In genomic region chr5:176541338-176542134, GRCh38 we compare ENCODE assay signal across 8 cellular contexts. TPM values are rescaled to one million over a fixed set of nuclear protein-coding genes. Genes with fewer than 3 reads are reported as not detected.
DNase-seq lines count a peak whose midpoint lies in the region; ATAC-seq and TF ChIP-seq lines count a peak whose summit lies in the region.

No MANE protein-coding gene starts in this region.

- H3K36me3 ChIP-seq in PC-9 (ENCODE audit: low read depth) = no peaks in the 10 kb centered on the region

- no peaks in the 10 kb centered on the region for H3K9me2 ChIP-seq in PC-9 (ENCODE audit: insufficient read depth)

- intact Hi-C loops in PC-9 (cut with micrococcal nuclease; ENCODE audit: unreplicated experiment) = no loop called here

- H3K9me3 ChIP-seq in PC-9 (ENCODE audit: insufficient read depth, low read depth) (no peaks in the 10 kb centered on the region), iPS-18c (ENCODE audit: control insufficient read depth, insufficient read depth, low read length) (no peaks in the 10 kb centered on the region)

- no peak overlapping the region; the same call in 1 of the 2 replicates for H3K4me3 ChIP-seq in PC-9
- H3K4me3 ChIP-seq in iPS-18c (ENCODE audit: insufficient read depth, low read depth, low read length) = peak overlapping the region; percentile 25; the same call in 1 of the 2 replicates

- H2AFZ ChIP-seq in PC-9 = no peak overlapping the region

- CTCF ChIA-PET in PC-9 (lab: Charles Lee) = no interaction called here

- peak overlapping the region; percentile 98 for H3K4me2 ChIP-seq in PC-9

- no peak for ATAC-seq in GM19467 (IDR thresholded peaks at IDR 0.05; ENCODE audit: unreplicated experiment)

- no peaks in the 10 kb centered on the region for H4K20me1 ChIP-seq in PC-9 (ENCODE audit: insufficient read depth)

- DNase-seq in NCI-H1417 (lab: John Stamatoyannopoulos, UW) (peak; percentile 26 to 38 (median 36)), NCI-H1417 treated with DMSO at 0.1 percent for 48 hours (lab: John Stamatoyannopoulos, UW) (no peak), PC-9 (peak in 1 of 2 experiments; percentile 56), DMS114 treated with DMSO at 0.1 percent for 48 hours (lab: John Stamatoyannopoulos, UW; ENCODE audit: unreplicated experiment) (no peak)
- peak; percentile 89 for DNase-seq in activated effector memory CD4-positive, alpha-beta T cell treated with anti-CD3 and anti-CD28 coated beads, Interleukin-2, amount 50 U/mL, for 16 hours
- peak; percentile 68 for DNase-seq in stimulated activated CD4-positive, alpha-beta T cell treated with anti-CD3 and anti-CD28 coated beads, Interleukin-1b, Interleukin-23, amount 100 ng/mL, for 48 hours

- TF ChIP-seq CTCF in PC-9 (conservative IDR thresholded peaks at IDR 0.05) = no peak

- H3K27ac ChIP-seq in PC-9 = no peak overlapping the region

- H3K79me2 ChIP-seq in PC-9 (ENCODE audit: low read depth) = peaks cover 18% of the 10 kb centered on the region

- peaks cover 50% of the 10 kb centered on the region for H3F3A ChIP-seq in PC-9 (ENCODE audit: insufficient read depth, low read depth)

- BruUV-seq in PC-9 (replicated peaks; lab: Mats Ljungman, UMichigan) = no TSS peak

- POLR2A ChIA-PET in PC-9 (lab: Charles Lee; ENCODE audit: unreplicated experiment) = interaction anchor here (0.6 kb wide), 1 partner anchor 94 kb away, joined by 9 read pairs; the partner anchor contains the start of gene FAF2

- H3K27me3 ChIP-seq in PC-9 (ENCODE audit: insufficient read depth, low read depth) = no peaks in the 10 kb centered on the region

- peaks cover 46% of the 10 kb centered on the region for H3K4me1 ChIP-seq in PC-9 (replicated peaks; ENCODE audit: insufficient read depth)

RNA-seq across cellular contexts. Expression of gene RNF44, which starts 4.3 kb away (rescaled TPM):
- total RNA-seq in PC-9 (2021) = 87.4 and 94.2 TPM in 2 replicates

RNA-seq across cellular contexts. Expression of gene CDHR2, which starts 7.6 kb away (rescaled TPM):
- not detected in 2 replicates for total RNA-seq in PC-9 (2021)

Comparison
In these comparisons a context has a peak if more than half of its experiments do, and no peak if none do; other contexts are left out.
1. DNase-seq: peak in NCI-H1417 (3 of 3), activated effector memory CD4-positive, alpha-beta T cell treated with anti-CD3 and anti-CD28 coated beads, Interleukin-2, amount 50 U/mL, for 16 hours (single experiment) and stimulated activated CD4-positive, alpha-beta T cell treated with anti-CD3 and anti-CD28 coated beads, Interleukin-1b, Interleukin-23, amount 100 ng/mL, for 48 hours (single experiment); none in NCI-H1417 treated with DMSO at 0.1 percent for 48 hours (single experiment) and DMS114 treated with DMSO at 0.1 percent for 48 hours (single experiment).